In the genomic region with DNA sequence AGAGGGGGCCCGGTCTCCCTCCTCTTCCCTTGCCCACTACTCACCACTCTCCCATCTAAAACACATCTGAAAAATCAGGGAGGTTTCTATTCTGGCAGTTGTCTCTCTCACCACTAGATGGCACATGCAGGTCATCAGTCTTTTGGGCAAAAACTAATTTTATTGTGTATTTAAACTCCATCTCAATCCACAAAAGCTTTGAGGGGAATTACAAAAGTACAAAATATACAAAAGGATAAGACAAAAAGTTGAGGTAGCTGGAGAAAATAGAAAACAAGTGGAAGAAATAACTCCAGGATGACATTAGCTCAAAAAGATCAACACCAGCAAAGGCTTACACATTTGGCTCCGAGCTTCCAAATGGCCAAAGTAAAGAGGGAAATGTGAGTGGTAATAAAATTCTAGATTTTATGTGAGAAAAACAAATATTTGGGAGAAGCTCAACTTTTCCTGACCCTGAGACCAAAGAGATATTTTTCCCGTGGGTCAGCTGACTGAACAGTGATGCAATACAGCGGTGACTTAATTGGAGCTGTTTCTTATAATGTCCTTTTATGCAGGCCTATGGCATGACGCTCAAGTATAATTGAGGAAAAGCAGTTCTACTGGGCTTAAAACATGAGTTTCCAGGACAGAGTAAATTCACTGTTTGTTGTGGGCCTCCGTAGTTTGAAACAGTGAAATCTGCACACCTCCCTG, we compare ENCODE assay signal across 8 cellular contexts.
DNase-seq lines count a peak whose midpoint lies in the region; ATAC-seq and TF ChIP-seq lines count a peak whose summit lies in the region.

No MANE protein-coding gene starts in this region.

- POLR2A ChIA-PET in GM10248 (lab: Yijun Ruan, JAX) = no interaction called here
- POLR2A ChIA-PET in activated B cell treated with CpG ODN at 0.5 μM for 24 hours (lab: Charles Lee) = no interaction called here

- H3K36me3 Mint-ChIP-seq in activated B cell treated with CpG ODN at 0.5 μM for 24 hours (ENCODE audit: low read depth) = peaks cover 6% of the 10 kb centered on the region

- no peaks in the 10 kb centered on the region for H3K27me3 ChIP-seq in upper lobe of right lung

- H3K36me3 ChIP-seq in upper lobe of right lung = no peaks in the 10 kb centered on the region

- no peak overlapping the region for H3K27ac ChIP-seq in upper lobe of right lung

- peak overlapping the region; percentile 33 for H3K4me3 Mint-ChIP-seq in activated B cell treated with CpG ODN at 0.5 μM for 24 hours

- H3K4me1 Mint-ChIP-seq in activated B cell treated with CpG ODN at 0.5 μM for 24 hours = peaks cover 13% of the 10 kb centered on the region

- H3K4me3 ChIP-seq in upper lobe of right lung = no peak overlapping the region

- TF ChIP-seq CTCF in GM10248 (IDR thresholded peaks at IDR 0.05; ENCODE audit: control extremely low read depth, extremely low read depth, low read depth, missing control alignments) = peak; percentile 70
- TF ChIP-seq CTCF in activated B cell treated with CpG ODN at 0.5 μM for 24 hours (IDR thresholded peaks at IDR 0.05) = peak; percentile 96
- peak; percentile 80 for TF ChIP-seq CTCF in upper lobe of right lung (IDR thresholded peaks at IDR 0.05)

- intact Hi-C loops in activated B cell treated with CpG ODN at 0.5 μM for 24 hours (cut with micrococcal nuclease) (loop anchor here (10.0 kb wide), 1 partner anchor 383 kb away; the partner anchor contains the start of gene ZHX3), upper lobe of right lung (cut with DNase I) (no loop called here)

- in situ Hi-C loops in ACHN (cut with HindIII; ENCODE audit: low pct_ligation_motif_present, low pct_unique_long_range_greater_than_20kb, low sequenced_read_pairs) = no loop called here

- H3K27me3 Mint-ChIP-seq in activated B cell treated with CpG ODN at 0.5 μM for 24 hours = peaks cover 2% of the 10 kb centered on the region

- no peak overlapping the region for H3K27ac Mint-ChIP-seq in activated B cell treated with CpG ODN at 0.5 μM for 24 hours

- CTCF ChIA-PET in GM10248 (lab: Yijun Ruan, JAX) = interaction anchor here (0.7 to 2.9 kb wide), 11 partner anchors 8 to 68 kb away, joined by 3 to 14 read pairs (median 5); no protein-coding TSS in a partner anchor
- CTCF ChIA-PET in activated B cell treated with CpG ODN at 0.5 μM for 24 hours (lab: Charles Lee) = interaction anchor here (0.9 to 1.3 kb wide), 4 partner anchors 17 to 37 kb away, joined by 3 to 5 read pairs (median 3); no protein-coding TSS in a partner anchor

- H3K9me3 Mint-ChIP-seq in activated B cell treated with CpG ODN at 0.5 μM for 24 hours = no peaks in the 10 kb centered on the region

- peaks cover 7% of the 10 kb centered on the region for H3K4me1 ChIP-seq in upper lobe of right lung

- ATAC-seq in activated B cell treated with CpG ODN at 0.5 μM for 24 hours (ENCODE audit: low read depth) (no peak), upper lobe of right lung (no peak), HG03354 (IDR thresholded peaks at IDR 0.05; ENCODE audit: poor library complexity, severe bottlenecking, unreplicated experiment) (no peak), HG02610 (IDR thresholded peaks at IDR 0.05; ENCODE audit: unreplicated experiment) (no peak)

- DNase-seq in ACHN (peak; percentile 34), GM10248 (ENCODE audit: extremely low spot score) (peak; percentile 43), NCI-H2081 (lab: John Stamatoyannopoulos, UW) (peak; percentile 31 to 53), activated B cell treated with CpG ODN at 0.5 μM for 24 hours (no peak), iPS-NIHi11 (ENCODE audit: low spot score) (peak; percentile 34), upper lobe of right lung (no peak)

- no peaks in the 10 kb centered on the region for H3K9me3 ChIP-seq in upper lobe of right lung

Comparison
In these comparisons a context has a peak if more than half of its experiments do, and no peak if none do; other contexts are left out.
1. DNase-seq: peak in ACHN (single experiment), GM10248 (single experiment), NCI-H2081 (2 of 2) and iPS-NIHi11 (single experiment); none in activated B cell treated with CpG ODN at 0.5 μM for 24 hours (single experiment) and upper lobe of right lung (single experiment).
2. Peak in every context shown above with its lines, with median percentiles within 50 percentile points of each other: CTCF ChIP-seq.